Comparison of ENCODE assay signal across 14 cellular contexts in the genomic region with DNA sequence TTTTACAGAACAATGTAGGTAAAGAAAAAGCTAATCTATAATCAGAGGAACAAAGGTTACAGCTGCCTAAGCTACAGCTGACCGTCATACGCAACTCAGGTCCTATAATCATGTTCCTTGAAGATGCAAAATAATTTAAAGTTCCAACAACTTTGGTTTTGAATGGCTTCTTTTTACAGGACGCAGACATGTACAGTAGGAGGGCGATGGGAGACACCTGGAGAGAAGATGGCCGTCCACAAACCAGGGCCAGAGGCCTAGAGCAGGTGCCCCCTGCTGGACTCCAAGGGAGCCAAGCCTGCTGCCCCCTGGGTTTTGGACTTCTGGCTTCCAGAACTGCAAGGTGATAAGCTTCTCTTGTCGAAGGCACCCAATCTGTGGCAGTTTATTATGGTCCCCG. TPM values are rescaled to one million over a fixed set of nuclear protein-coding genes. Genes with fewer than 3 reads are reported as not detected.
DNase-seq lines count a peak whose midpoint lies in the region; ATAC-seq, FAIRE-seq and TF ChIP-seq lines count a peak whose summit lies in the region.
"Had no signal": no experiment of that assay in that cellular context is flagged by ENCODE, and none has a peak within 500 bp of the region (broad histone marks: within the 10 kb centered on the region; RNA-seq: fewer than 3 reads in every experiment).

No MANE protein-coding gene starts in this region.

- H3K4me3 Mint-ChIP-seq in activated CD4-positive, alpha-beta T cell treated with anti-CD3 and anti-CD28 coated beads, Interleukin-2, amount 10 ng/mL, durations not matched to agents 24 days and 14 days: no peak overlapping the region
- H3K4me3 Mint-ChIP-seq: memory B cell had no signal

- no peak for FAIRE-seq in GM12878 (lab: Jason Lieb, UNC)

- no peak overlapping the region for H3K9ac ChIP-seq in GM12878 (ENCODE audit: control insufficient read depth, insufficient read depth, low read length)
- no peak overlapping the region for H3K9ac ChIP-seq in liver (ENCODE audit: low read depth in 1 of 2, low read length in 2 of 2)

- RAD21 ChIA-PET in GM12878 (lab: Charles Lee; ENCODE audit: unreplicated experiment): interaction anchor here (0.6 kb wide), 1 partner anchor 106 kb away, joined by 3 read pairs; no protein-coding TSS in a partner anchor

- H4K20me1 ChIP-seq in GM12878 (ENCODE audit: control insufficient read depth, insufficient read depth): no peaks in the 10 kb centered on the region

- H3K4me3 ChIP-seq in GM12878: no peak overlapping the region
- no peak overlapping the region for H3K4me3 ChIP-seq in liver (ENCODE audit: low read depth in 1 of 3, low read length in 3 of 3)
- H3K4me3 ChIP-seq: MG63, spleen had no signal

- H3K9me3 ChIP-seq in GM12878 (replicated peaks; ENCODE audit: control insufficient read depth, insufficient read depth, low read length) (no peaks in the 10 kb centered on the region; the same call in 2 of the 3 replicates), liver (ENCODE audit: control insufficient read depth in 4 of 4, low read length in 3 of 4) (no peaks in the 10 kb centered on the region)
- H3K9me3 ChIP-seq: MG63 had no signal

- POLR2A ChIA-PET in GM12878 (lab: Charles Lee): no interaction called here

- intact Hi-C loops in GM12878 (cut with micrococcal nuclease; ENCODE audit: unreplicated experiment): no loop called here
- intact Hi-C loops in activated CD4-positive, alpha-beta T cell treated with anti-CD3 and anti-CD28 coated beads, Interleukin-2, amount 10 ng/mL, durations not matched to agents 24 days and 14 days (cut with micrococcal nuclease): no loop called here

- TF ChIP-seq EP300 in GM12878 (IDR thresholded peaks at IDR 0.05; ENCODE audit: borderline replicate concordance in 1 of 2, control insufficient read depth in 1 of 2, low read depth in 2 of 2, low read length in 2 of 2): no peak

- peak; percentile 15 to 34 (median 27) for TF ChIP-seq CTCF in GM12878 (IDR thresholded peaks at IDR 0.05 in 2 of 3, conservative IDR thresholded peaks at IDR 0.05 in 1 of 3; ENCODE audit: control insufficient read depth in 2 of 3, extremely low read depth in 1 of 3, insufficient read depth in 1 of 3, low read depth in 3 of 3, low read length in 3 of 3)
- TF ChIP-seq CTCF in liver (IDR thresholded peaks at IDR 0.05; ENCODE audit: low read depth, low read length, missing input control): peak; percentile 25

- in situ Hi-C loops in GM12878 (cut with MboI): no loop called here

- no peak overlapping the region for H2AFZ ChIP-seq in GM12878 (ENCODE audit: control insufficient read depth, low read depth, low read length)

- H3K4me2 ChIP-seq in GM12878 (ENCODE audit: control insufficient read depth, insufficient read depth): no peak overlapping the region

- SMC1A ChIA-PET in GM12878 (lab: Charles Lee; ENCODE audit: uncharacterized antibody, unreplicated experiment): interaction anchor here (1.7 kb wide), 1 partner anchor 106 kb away, joined by 5 read pairs; no protein-coding TSS in a partner anchor

- CTCF ChIA-PET in GM12878 (lab: Yijun Ruan, JAX): interaction anchor here (0.8 to 1.5 kb wide), 3 partner anchors 28 to 122 kb away, joined by 3 to 7 read pairs (median 3); no protein-coding TSS in a partner anchor

- no peak for TF ChIP-seq RAD21 in GM12878 (IDR thresholded peaks at IDR 0.05; ENCODE audit: insufficient read depth, low read depth, low read length)
- peak in 1 of 2 donors; percentile 63 for TF ChIP-seq RAD21 in liver (IDR thresholded peaks at IDR 0.05)

- ATAC-seq in GM12878 (no peak), HG03457 (IDR thresholded peaks at IDR 0.05; ENCODE audit: unreplicated experiment) (no peak)

- no peak for TF ChIP-seq POLR2A in GM12878 (IDR thresholded peaks at IDR 0.05; ENCODE audit: low read depth, low read length)

- H3K27ac Mint-ChIP-seq in activated CD4-positive, alpha-beta T cell treated with anti-CD3 and anti-CD28 coated beads, Interleukin-2, amount 10 ng/mL, durations not matched to agents 24 days and 14 days: no peak overlapping the region
- H3K27ac Mint-ChIP-seq: memory B cell had no signal

- no peaks in the 10 kb centered on the region for H3K27me3 Mint-ChIP-seq in activated CD4-positive, alpha-beta T cell treated with anti-CD3 and anti-CD28 coated beads, Interleukin-2, amount 10 ng/mL, durations not matched to agents 24 days and 14 days

- H3K4me1 ChIP-seq in GM12878 (ENCODE audit: control insufficient read depth, insufficient read depth, low read length) (no peaks in the 10 kb centered on the region), liver (ENCODE audit: control insufficient read depth in 4 of 4, insufficient read depth in 4 of 4, low read length in 3 of 4) (no peaks in the 10 kb centered on the region)
- H3K4me1 ChIP-seq: spleen had no signal

- H3K4me1 Mint-ChIP-seq in activated CD4-positive, alpha-beta T cell treated with anti-CD3 and anti-CD28 coated beads, Interleukin-2, amount 10 ng/mL, durations not matched to agents 24 days and 14 days: no peaks in the 10 kb centered on the region
- H3K4me1 Mint-ChIP-seq: memory B cell had no signal

- BruUV-seq in GM12878 (replicated peaks; lab: Mats Ljungman, UMichigan): no TSS peak

- H3K36me3 ChIP-seq in GM12878 (ENCODE audit: control insufficient read depth in 2 of 2, insufficient read depth in 2 of 2, low read length in 1 of 2) (no peaks in the 10 kb centered on the region), liver (ENCODE audit: control insufficient read depth in 4 of 4, insufficient read depth in 3 of 4, low read depth in 1 of 4, low read length in 3 of 4) (peaks cover 0 to 8% (median 2%) of the 10 kb centered on the region in 4 donors)
- H3K36me3 ChIP-seq: MG63, spleen had no signal

- H3K79me2 ChIP-seq in GM12878 (ENCODE audit: control insufficient read depth, insufficient read depth, low read length): no peaks in the 10 kb centered on the region

- 36% methylated on average over 7 of the region's 7 CpGs for WGBS in GM12878 (ENCODE audit: insufficient coverage, insufficient replicate concordance, low lambda C conversion rate, missing lambda C conversion rate)
- 85% methylated on average over 7 of the region's 7 CpGs for WGBS in liver

- DNase-seq in COLO829 (ENCODE audit: low spot score) (peak; percentile 4), HuH-7 (ENCODE audit: low spot score) (peak; percentile 82), GM12878 (ENCODE audit: low read depth, low spot score) (no peak), hypothalamus (lab: John Stamatoyannopoulos, UW) (no peak)
- no peak for DNase-seq in activated effector memory CD4-positive, alpha-beta T cell treated with Interleukin-2 at 50 U/mL for 16 hours
- no peak for DNase-seq in activated CD4-positive, alpha-beta T cell treated with anti-CD3 and anti-CD28 coated beads, Interleukin-2, amount 10 ng/mL, durations not matched to agents 24 days and 14 days
- DNase-seq: activated CD4-positive, alpha-beta T cell treated with anti-CD3 and anti-CD28 coated beads for 1 hour; activated naive CD4-positive, alpha-beta T cell treated with anti-CD3 and anti-CD28 coated beads, Interleukin-2, amount 50 U/mL, for 16 hours; spleen; stimulated activated naive CD4-positive, alpha-beta T cell had no signal

- H3K9me3 Mint-ChIP-seq in activated CD4-positive, alpha-beta T cell treated with anti-CD3 and anti-CD28 coated beads, Interleukin-2, amount 10 ng/mL, durations not matched to agents 24 days and 14 days: peaks cover 7% of the 10 kb centered on the region

- H3K27ac ChIP-seq in GM12878 (ENCODE audit: control insufficient read depth, insufficient read depth): no peak overlapping the region
- H3K27ac ChIP-seq in liver (ENCODE audit: low read depth in 1 of 2, low read length in 2 of 2): peak overlapping the region; percentile 15 to 43
- H3K27ac ChIP-seq: spleen had no signal

- H3K27me3 ChIP-seq in GM12878 (replicated peaks in 1 of 2; ENCODE audit: control insufficient read depth in 2 of 2, insufficient read depth in 2 of 2, low read length in 1 of 2) (no peaks in the 10 kb centered on the region), liver (ENCODE audit: control insufficient read depth in 4 of 4, insufficient read depth in 4 of 4, low read length in 3 of 4) (no peaks in the 10 kb centered on the region)
- H3K27me3 ChIP-seq: MG63 had no signal

- H3K36me3 Mint-ChIP-seq in activated CD4-positive, alpha-beta T cell treated with anti-CD3 and anti-CD28 coated beads, Interleukin-2, amount 10 ng/mL, durations not matched to agents 24 days and 14 days (ENCODE audit: low read depth): no peaks in the 10 kb centered on the region

RNA-seq across cellular contexts. Expression of a gene that starts 10.6 kb away (rescaled TPM):
- not detected in 2 replicates for total RNA-seq in GM12878 (2013; cell fraction: nucleolus; rRNA removed)
- total RNA-seq in GM12878 (2014; rRNA removed) (not detected in 2 replicates), GM12878 (2014; rRNA removed; fragmentation: Illumina TruSeq; extraction: Trizol) (not detected in 2 replicates), GM12878 (2021) (0.38 TPM in 1 of 2 replicates, not detected in the other), liver (10 to 100 TPM; 23.3 to 65.0 TPM)
- not detected for polyA plus RNA-seq in GM12878 (2011; ENCODE audit: low read depth)
- polyA plus RNA-seq in GM12878 (2011; rRNA removed) (not detected in 2 replicates), GM12878 (2014; fragmentation: Illumina TruSeq; extraction: Trizol) (not detected in 2 replicates), GM12878 (2014; fragmentation: Nextera tagmentation; extraction: Ambion mirVana) (not detected), GM12878 (2014; rRNA removed) (not detected in 2 replicates), GM12878 (2016; fragmentation: Nextera tagmentation; extraction: Ambion mirVana) (not detected), liver (100 to 1,000 TPM; 100 to 133 TPM)
- not detected in 2 replicates for polyA plus RNA-seq in GM12878 (2011; cell fraction: cytosol; rRNA removed)
- polyA plus RNA-seq in GM12878 (2011; cell fraction: nucleus; rRNA removed): not detected in 2 replicates
- polyA plus RNA-seq in GM12878 (2012): not detected in 2 replicates
- polyA minus RNA-seq in GM12878 (2011; rRNA and poly(A)+ RNA removed): not detected in 2 replicates
- polyA minus RNA-seq in GM12878 (2011; cell fraction: cytosol; rRNA and poly(A)+ RNA removed): not detected in 2 replicates
- polyA minus RNA-seq in GM12878 (2011; cell fraction: nucleus; rRNA and poly(A)+ RNA removed): not detected in 2 replicates
- not detected in 2 replicates for total RNA-seq in activated CD4-positive, alpha-beta T cell treated with anti-CD3 and anti-CD28 coated beads, Interleukin-2, amount 10 ng/mL, durations not matched to agents 24 days and 14 days

RNA-seq across cellular contexts. Expression of a gene that starts 10.7 kb away (rescaled TPM):
- total RNA-seq in GM12878 (2013; cell fraction: nucleolus; rRNA removed): 0.56 TPM in 1 of 2 replicates, not detected in the other
- total RNA-seq in GM12878 (2014; rRNA removed) (0.23 and 0.33 TPM in 2 replicates), GM12878 (2014; rRNA removed; fragmentation: Illumina TruSeq; extraction: Trizol) (not detected in 2 replicates), GM12878 (2021) (0.13 and 0.27 TPM in 2 replicates), liver (under 1 TPM; 0.23 to 0.84 TPM)
- polyA plus RNA-seq in GM12878 (2011; ENCODE audit: low read depth): not detected
- polyA plus RNA-seq in GM12878 (2011; rRNA removed) (0.09 and 0.23 TPM in 2 replicates), GM12878 (2014; fragmentation: Illumina TruSeq; extraction: Trizol) (not detected in 2 replicates), GM12878 (2014; fragmentation: Nextera tagmentation; extraction: Ambion mirVana) (under 1 TPM in 1 of 2 experiments, not detected in 1; 0.04 TPM), GM12878 (2014; rRNA removed) (0.23 and 0.46 TPM in 2 replicates), GM12878 (2016; fragmentation: Nextera tagmentation; extraction: Ambion mirVana) (under 1 TPM in 1 of 2 experiments, not detected in 1; 0.09 TPM), liver (under 1 TPM; 0.13 to 0.69 TPM)
- 1.2 and 1.5 TPM in 2 replicates for polyA plus RNA-seq in GM12878 (2011; cell fraction: cytosol; rRNA removed)
- polyA plus RNA-seq in GM12878 (2011; cell fraction: nucleus; rRNA removed): 3.5 and 3.7 TPM in 2 replicates
- 0.12 and 0.15 TPM in 2 replicates for polyA plus RNA-seq in GM12878 (2012)
- polyA minus RNA-seq in GM12878 (2011; rRNA and poly(A)+ RNA removed): 1.9 TPM in 1 of 2 replicates, not detected in the other
- polyA minus RNA-seq in GM12878 (2011; cell fraction: cytosol; rRNA and poly(A)+ RNA removed): 0.73 TPM in 1 of 2 replicates, not detected in the other
- 0.36 and 1.4 TPM in 2 replicates for polyA minus RNA-seq in GM12878 (2011; cell fraction: nucleus; rRNA and poly(A)+ RNA removed)
- not detected in 2 replicates for total RNA-seq in activated CD4-positive, alpha-beta T cell treated with anti-CD3 and anti-CD28 coated beads, Interleukin-2, amount 10 ng/mL, durations not matched to agents 24 days and 14 days

Comparison
In these comparisons a context has a peak if more than half of its experiments do, and no peak if none do; other contexts are left out.
1. DNase-seq: peak in COLO829 (single experiment) and HuH-7 (single experiment); none in GM12878 (single experiment), activated effector memory CD4-positive, alpha-beta T cell treated with Interleukin-2 at 50 U/mL for 16 hours (single experiment), activated CD4-positive, alpha-beta T cell treated with anti-CD3 and anti-CD28 coated beads, Interleukin-2, amount 10 ng/mL, durations not matched to agents 24 days and 14 days (single experiment) and hypothalamus (0 of 51).
2. RNA of a gene that starts 10.6 kb away (total RNA-seq): 23.3 to 65.0 TPM in liver; not detected in activated CD4-positive, alpha-beta T cell treated with anti-CD3 and anti-CD28 coated beads, Interleukin-2, amount 10 ng/mL, durations not matched to agents 24 days and 14 days and 0.38 TPM in GM12878; every median in the first group is over 10 times any median in the second.